ENCODE assay signal across 1 cellular context in the genomic region with DNA sequence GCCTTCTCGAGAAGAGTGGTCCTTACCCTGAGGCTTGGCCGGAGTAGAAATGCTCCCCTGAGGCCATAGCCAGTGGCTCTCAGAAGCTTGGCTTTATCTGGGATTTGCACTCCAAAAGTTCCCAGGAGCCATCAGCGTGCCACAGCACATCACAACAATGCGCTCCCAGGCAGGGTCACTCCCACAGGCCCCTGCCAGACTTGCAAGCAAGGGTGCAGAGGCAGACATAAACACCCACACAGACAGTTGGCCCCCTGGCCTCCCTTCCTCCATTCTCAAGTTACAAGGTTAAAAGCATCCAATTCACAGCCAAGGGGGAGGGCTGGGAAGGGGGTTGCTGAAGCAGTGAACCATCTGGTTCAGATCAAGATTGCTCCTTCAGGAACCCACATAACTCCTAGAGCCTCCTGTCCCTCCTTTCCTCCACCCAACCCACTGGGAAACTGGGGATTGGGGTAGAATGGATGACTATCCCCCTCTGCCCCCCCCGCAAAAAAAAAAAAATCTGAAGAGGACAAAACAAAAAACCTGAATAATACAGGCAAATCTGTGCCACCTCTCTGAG.
TF ChIP-seq lines count a peak whose summit lies in the region.

No MANE protein-coding gene starts in this region.

TF ChIP-seq in K562, 482 proteins besides CTCF, POLR2A, EP300 and RAD21 (continued from another document and continues in another):
- TF ChIP-seq, protein P1, sequence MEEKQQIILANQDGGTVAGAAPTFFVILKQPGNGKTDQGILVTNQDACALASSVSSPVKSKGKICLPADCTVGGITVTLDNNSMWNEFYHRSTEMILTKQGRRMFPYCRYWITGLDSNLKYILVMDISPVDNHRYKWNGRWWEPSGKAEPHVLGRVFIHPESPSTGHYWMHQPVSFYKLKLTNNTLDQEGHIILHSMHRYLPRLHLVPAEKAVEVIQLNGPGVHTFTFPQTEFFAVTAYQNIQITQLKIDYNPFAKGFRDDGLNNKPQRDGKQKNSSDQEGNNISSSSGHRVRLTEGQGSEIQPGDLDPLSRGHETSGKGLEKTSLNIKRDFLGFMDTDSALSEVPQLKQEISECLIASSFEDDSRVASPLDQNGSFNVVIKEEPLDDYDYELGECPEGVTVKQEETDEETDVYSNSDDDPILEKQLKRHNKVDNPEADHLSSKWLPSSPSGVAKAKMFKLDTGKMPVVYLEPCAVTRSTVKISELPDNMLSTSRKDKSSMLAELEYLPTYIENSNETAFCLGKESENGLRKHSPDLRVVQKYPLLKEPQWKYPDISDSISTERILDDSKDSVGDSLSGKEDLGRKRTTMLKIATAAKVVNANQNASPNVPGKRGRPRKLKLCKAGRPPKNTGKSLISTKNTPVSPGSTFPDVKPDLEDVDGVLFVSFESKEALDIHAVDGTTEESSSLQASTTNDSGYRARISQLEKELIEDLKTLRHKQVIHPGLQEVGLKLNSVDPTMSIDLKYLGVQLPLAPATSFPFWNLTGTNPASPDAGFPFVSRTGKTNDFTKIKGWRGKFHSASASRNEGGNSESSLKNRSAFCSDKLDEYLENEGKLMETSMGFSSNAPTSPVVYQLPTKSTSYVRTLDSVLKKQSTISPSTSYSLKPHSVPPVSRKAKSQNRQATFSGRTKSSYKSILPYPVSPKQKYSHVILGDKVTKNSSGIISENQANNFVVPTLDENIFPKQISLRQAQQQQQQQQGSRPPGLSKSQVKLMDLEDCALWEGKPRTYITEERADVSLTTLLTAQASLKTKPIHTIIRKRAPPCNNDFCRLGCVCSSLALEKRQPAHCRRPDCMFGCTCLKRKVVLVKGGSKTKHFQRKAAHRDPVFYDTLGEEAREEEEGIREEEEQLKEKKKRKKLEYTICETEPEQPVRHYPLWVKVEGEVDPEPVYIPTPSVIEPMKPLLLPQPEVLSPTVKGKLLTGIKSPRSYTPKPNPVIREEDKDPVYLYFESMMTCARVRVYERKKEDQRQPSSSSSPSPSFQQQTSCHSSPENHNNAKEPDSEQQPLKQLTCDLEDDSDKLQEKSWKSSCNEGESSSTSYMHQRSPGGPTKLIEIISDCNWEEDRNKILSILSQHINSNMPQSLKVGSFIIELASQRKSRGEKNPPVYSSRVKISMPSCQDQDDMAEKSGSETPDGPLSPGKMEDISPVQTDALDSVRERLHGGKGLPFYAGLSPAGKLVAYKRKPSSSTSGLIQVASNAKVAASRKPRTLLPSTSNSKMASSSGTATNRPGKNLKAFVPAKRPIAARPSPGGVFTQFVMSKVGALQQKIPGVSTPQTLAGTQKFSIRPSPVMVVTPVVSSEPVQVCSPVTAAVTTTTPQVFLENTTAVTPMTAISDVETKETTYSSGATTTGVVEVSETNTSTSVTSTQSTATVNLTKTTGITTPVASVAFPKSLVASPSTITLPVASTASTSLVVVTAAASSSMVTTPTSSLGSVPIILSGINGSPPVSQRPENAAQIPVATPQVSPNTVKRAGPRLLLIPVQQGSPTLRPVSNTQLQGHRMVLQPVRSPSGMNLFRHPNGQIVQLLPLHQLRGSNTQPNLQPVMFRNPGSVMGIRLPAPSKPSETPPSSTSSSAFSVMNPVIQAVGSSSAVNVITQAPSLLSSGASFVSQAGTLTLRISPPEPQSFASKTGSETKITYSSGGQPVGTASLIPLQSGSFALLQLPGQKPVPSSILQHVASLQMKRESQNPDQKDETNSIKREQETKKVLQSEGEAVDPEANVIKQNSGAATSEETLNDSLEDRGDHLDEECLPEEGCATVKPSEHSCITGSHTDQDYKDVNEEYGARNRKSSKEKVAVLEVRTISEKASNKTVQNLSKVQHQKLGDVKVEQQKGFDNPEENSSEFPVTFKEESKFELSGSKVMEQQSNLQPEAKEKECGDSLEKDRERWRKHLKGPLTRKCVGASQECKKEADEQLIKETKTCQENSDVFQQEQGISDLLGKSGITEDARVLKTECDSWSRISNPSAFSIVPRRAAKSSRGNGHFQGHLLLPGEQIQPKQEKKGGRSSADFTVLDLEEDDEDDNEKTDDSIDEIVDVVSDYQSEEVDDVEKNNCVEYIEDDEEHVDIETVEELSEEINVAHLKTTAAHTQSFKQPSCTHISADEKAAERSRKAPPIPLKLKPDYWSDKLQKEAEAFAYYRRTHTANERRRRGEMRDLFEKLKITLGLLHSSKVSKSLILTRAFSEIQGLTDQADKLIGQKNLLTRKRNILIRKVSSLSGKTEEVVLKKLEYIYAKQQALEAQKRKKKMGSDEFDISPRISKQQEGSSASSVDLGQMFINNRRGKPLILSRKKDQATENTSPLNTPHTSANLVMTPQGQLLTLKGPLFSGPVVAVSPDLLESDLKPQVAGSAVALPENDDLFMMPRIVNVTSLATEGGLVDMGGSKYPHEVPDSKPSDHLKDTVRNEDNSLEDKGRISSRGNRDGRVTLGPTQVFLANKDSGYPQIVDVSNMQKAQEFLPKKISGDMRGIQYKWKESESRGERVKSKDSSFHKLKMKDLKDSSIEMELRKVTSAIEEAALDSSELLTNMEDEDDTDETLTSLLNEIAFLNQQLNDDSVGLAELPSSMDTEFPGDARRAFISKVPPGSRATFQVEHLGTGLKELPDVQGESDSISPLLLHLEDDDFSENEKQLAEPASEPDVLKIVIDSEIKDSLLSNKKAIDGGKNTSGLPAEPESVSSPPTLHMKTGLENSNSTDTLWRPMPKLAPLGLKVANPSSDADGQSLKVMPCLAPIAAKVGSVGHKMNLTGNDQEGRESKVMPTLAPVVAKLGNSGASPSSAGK (IDR thresholded peaks at IDR 0.05), result no peak
- TF ChIP-seq PHTF2 (CRISPR knock-in tag; IDR thresholded peaks at IDR 0.05), result no peak
- no peak for TF ChIP-seq ZNF134 (CRISPR knock-in tag; conservative IDR thresholded peaks at IDR 0.05)
- TF ChIP-seq ARNT (IDR thresholded peaks at IDR 0.05), result peak in 1 of 2 experiments; percentile 70; a peak in 1 of 4 replicates
- no peak for TF ChIP-seq PHF20 (IDR thresholded peaks at IDR 0.05; ENCODE audit: partially characterized antibody)
- no peak for TF ChIP-seq ZNF699 (CRISPR knock-in tag; IDR thresholded peaks at IDR 0.05; ENCODE audit: insufficient replicate concordance)
- TF ChIP-seq SIRT6 (IDR thresholded peaks at IDR 0.05; ENCODE audit: low read depth, low read length), result no peak
- 0 out of 2 replicates have a peak, but pooled peaks have one; percentile 38 for TF ChIP-seq GATA2 (CRISPR knock-in tag; IDR thresholded peaks at IDR 0.05)
- TF ChIP-seq ZNF830 (CRISPR knock-in tag; IDR thresholded peaks at IDR 0.05), result no peak
- no peak for TF ChIP-seq E2F5 (CRISPR knock-in tag; IDR thresholded peaks at IDR 0.05)
- no peak for TF ChIP-seq ADNP (tag; IDR thresholded peaks at IDR 0.05)
- TF ChIP-seq KHSRP (IDR thresholded peaks at IDR 0.05), result no peak
- TF ChIP-seq GABPB2 (CRISPR knock-in tag; conservative IDR thresholded peaks at IDR 0.05), result no peak
- no peak for TF ChIP-seq ZNF212 (CRISPR knock-in tag; IDR thresholded peaks at IDR 0.05)
- TF ChIP-seq HDAC3 (IDR thresholded peaks at IDR 0.05; ENCODE audit: borderline replicate concordance, partially characterized antibody), result peak; percentile 89
- TF ChIP-seq ZNF253 (CRISPR knock-in tag; conservative IDR thresholded peaks at IDR 0.05), result no peak
- no peak for TF ChIP-seq SNAPC5 (CRISPR knock-in tag; IDR thresholded peaks at IDR 0.05)
- peak; percentile 94 to 95 for TF ChIP-seq FOXK2 (conservative IDR thresholded peaks at IDR 0.05 in 1 of 2, IDR thresholded peaks at IDR 0.05 in 1 of 2; ENCODE audit: low read depth in 2 of 2)
- TF ChIP-seq NFIX (CRISPR knock-in tag; IDR thresholded peaks at IDR 0.05; ENCODE audit: low read depth), result no peak
- no peak for TF ChIP-seq ZNF23 (CRISPR knock-in tag; IDR thresholded peaks at IDR 0.05)
- TF ChIP-seq SETDB1 (IDR thresholded peaks at IDR 0.05; ENCODE audit: low read length), result no peak
- no peak; the same call in 1 of the 2 replicates for TF ChIP-seq ATF7 (IDR thresholded peaks at IDR 0.05)
- no peak for TF ChIP-seq ETV6 (IDR thresholded peaks at IDR 0.05; ENCODE audit: borderline replicate concordance in 1 of 2, low read depth in 2 of 2, low read length in 1 of 2)
- no peak for TF ChIP-seq ETV6 (CRISPR knock-in tag; IDR thresholded peaks at IDR 0.05; ENCODE audit: borderline replicate concordance)
- TF ChIP-seq, protein P2, sequence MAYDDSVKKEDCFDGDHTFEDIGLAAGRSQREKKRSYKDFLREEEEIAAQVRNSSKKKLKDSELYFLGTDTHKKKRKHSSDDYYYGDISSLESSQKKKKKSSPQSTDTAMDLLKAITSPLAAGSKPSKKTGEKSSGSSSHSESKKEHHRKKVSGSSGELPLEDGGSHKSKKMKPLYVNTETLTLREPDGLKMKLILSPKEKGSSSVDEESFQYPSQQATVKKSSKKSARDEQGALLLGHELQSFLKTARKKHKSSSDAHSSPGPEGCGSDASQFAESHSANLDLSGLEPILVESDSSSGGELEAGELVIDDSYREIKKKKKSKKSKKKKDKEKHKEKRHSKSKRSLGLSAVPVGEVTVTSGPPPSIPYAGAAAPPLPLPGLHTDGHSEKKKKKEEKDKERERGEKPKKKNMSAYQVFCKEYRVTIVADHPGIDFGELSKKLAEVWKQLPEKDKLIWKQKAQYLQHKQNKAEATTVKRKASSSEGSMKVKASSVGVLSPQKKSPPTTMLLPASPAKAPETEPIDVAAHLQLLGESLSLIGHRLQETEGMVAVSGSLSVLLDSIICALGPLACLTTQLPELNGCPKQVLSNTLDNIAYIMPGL (CRISPR knock-in tag; IDR thresholded peaks at IDR 0.05), result no peak
- no peak for TF ChIP-seq FOXP1 (CRISPR knock-in tag; IDR thresholded peaks at IDR 0.05)
- TF ChIP-seq BACH1 (tag; IDR thresholded peaks at IDR 0.05), result no peak; the same call in 1 of the 2 replicates
- no peak for TF ChIP-seq ZNF274 (IDR thresholded peaks at IDR 0.05; ENCODE audit: borderline replicate concordance, low read depth, low read length)
- TF ChIP-seq ZNF318 (IDR thresholded peaks at IDR 0.05; ENCODE audit: borderline replicate concordance in 1 of 2, low read depth in 1 of 2), result no peak
- TF ChIP-seq FOXM1 (IDR thresholded peaks at IDR 0.05; ENCODE audit: low read depth), result no peak; the same call in 1 of the 2 replicates
- TF ChIP-seq FOXM1 (CRISPR knock-in tag; IDR thresholded peaks at IDR 0.05; ENCODE audit: low read depth), result no peak
- TF ChIP-seq, protein P3, sequence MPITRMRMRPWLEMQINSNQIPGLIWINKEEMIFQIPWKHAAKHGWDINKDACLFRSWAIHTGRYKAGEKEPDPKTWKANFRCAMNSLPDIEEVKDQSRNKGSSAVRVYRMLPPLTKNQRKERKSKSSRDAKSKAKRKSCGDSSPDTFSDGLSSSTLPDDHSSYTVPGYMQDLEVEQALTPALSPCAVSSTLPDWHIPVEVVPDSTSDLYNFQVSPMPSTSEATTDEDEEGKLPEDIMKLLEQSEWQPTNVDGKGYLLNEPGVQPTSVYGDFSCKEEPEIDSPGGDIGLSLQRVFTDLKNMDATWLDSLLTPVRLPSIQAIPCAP (CRISPR knock-in tag; IDR thresholded peaks at IDR 0.05; ENCODE audit: borderline replicate concordance), result no peak
- 0 out of 2 replicates have a peak, but pooled peaks have one; percentile 57 for TF ChIP-seq ZBED1 (IDR thresholded peaks at IDR 0.05)
